ENCODE assay signal across 1 cellular context in the genomic region with DNA sequence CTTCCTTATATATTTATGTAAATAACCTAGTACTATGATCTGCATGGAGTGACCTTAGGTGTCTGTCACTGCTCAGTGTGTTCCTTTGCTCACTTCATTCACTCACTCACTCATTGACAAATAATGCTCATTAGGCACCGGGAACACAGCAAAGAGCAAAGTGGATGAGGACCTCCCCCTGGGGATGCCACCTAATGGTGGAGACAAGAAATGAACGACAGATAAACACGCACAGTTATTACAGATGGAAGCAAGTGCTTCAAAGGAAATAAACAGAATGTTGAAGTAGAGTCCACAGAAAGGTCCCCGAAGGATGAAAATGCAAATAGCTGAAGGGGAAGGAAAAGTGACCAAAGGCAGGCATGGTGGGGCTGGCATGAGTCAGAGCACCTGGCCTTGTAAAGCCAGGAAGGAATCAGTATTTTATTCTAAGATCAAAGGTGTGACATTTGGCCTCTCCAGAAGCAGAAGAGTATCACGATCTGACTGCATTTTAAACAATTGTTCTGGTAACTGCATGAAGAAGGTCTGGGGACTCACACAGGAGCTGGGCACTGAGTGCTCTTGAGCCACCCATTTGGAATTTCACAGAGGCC.
TF ChIP-seq lines count a peak whose summit lies in the region.

No MANE protein-coding gene starts in this region.

TF ChIP-seq in GM12878, 131 proteins besides CTCF, POLR2A, EP300 and RAD21:
- TF ChIP-seq, protein P1, sequence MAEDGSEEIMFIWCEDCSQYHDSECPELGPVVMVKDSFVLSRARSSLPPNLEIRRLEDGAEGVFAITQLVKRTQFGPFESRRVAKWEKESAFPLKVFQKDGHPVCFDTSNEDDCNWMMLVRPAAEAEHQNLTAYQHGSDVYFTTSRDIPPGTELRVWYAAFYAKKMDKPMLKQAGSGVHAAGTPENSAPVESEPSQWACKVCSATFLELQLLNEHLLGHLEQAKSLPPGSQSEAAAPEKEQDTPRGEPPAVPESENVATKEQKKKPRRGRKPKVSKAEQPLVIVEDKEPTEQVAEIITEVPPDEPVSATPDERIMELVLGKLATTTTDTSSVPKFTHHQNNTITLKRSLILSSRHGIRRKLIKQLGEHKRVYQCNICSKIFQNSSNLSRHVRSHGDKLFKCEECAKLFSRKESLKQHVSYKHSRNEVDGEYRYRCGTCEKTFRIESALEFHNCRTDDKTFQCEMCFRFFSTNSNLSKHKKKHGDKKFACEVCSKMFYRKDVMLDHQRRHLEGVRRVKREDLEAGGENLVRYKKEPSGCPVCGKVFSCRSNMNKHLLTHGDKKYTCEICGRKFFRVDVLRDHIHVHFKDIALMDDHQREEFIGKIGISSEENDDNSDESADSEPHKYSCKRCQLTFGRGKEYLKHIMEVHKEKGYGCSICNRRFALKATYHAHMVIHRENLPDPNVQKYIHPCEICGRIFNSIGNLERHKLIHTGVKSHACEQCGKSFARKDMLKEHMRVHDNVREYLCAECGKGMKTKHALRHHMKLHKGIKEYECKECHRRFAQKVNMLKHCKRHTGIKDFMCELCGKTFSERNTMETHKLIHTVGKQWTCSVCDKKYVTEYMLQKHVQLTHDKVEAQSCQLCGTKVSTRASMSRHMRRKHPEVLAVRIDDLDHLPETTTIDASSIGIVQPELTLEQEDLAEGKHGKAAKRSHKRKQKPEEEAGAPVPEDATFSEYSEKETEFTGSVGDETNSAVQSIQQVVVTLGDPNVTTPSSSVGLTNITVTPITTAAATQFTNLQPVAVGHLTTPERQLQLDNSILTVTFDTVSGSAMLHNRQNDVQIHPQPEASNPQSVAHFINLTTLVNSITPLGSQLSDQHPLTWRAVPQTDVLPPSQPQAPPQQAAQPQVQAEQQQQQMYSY (CRISPR knock-in tag; IDR thresholded peaks at IDR 0.05): no peak
- TF ChIP-seq ETV6 (conservative IDR thresholded peaks at IDR 0.05 in 1 of 2, IDR thresholded peaks at IDR 0.05 in 1 of 2; ENCODE audit: borderline replicate concordance in 1 of 2, low read depth in 1 of 2) (no peak), SIN3A (IDR thresholded peaks at IDR 0.05; ENCODE audit: low read depth, low read length) (no peak), SREBF1 (IDR thresholded peaks at IDR 0.05; ENCODE audit: low read length) (no peak), STAT1 (conservative IDR thresholded peaks at IDR 0.05) (no peak), CBX5 (IDR thresholded peaks at IDR 0.05; ENCODE audit: low read depth) (no peak), ZNF687 (IDR thresholded peaks at IDR 0.05) (no peak), EGR1 (IDR thresholded peaks at IDR 0.05; ENCODE audit: borderline replicate concordance in 1 of 2, low read depth in 2 of 2, low read length in 2 of 2) (no peak), GABPA (IDR thresholded peaks at IDR 0.05; ENCODE audit: low read depth) (no peak), RBBP5 (conservative IDR thresholded peaks at IDR 0.05) (no peak)
